Comparison of ENCODE assay signal across 8 cellular contexts in genomic region chr7:92835851-92836488, GRCh38. TPM values are rescaled to one million over a fixed set of nuclear protein-coding genes. Genes with fewer than 3 reads are reported as not detected.
DNase-seq lines count a peak whose midpoint lies in the region; ATAC-seq, FAIRE-seq and TF ChIP-seq lines count a peak whose summit lies in the region.

No MANE protein-coding gene starts in this region.

- H3K9ac ChIP-seq in keratinocyte (ENCODE audit: control insufficient read depth, extremely low read depth, insufficient read depth, low read length): peak overlapping the region; percentile 90

- H3K79me2 ChIP-seq in keratinocyte (ENCODE audit: control insufficient read depth, insufficient read depth, low read length): peaks cover 58% of the 10 kb centered on the region

- TF ChIP-seq CTCF in HEK293 (tag by site-specific recombination; IDR thresholded peaks at IDR 0.05): no peak
- no peak for TF ChIP-seq CTCF in brain microvascular endothelial cell (IDR thresholded peaks at IDR 0.05; ENCODE audit: low read depth, low read length, missing control alignments)
- no peak for TF ChIP-seq CTCF in keratinocyte (optimal IDR thresholded peaks at IDR 0.05 in 1 of 3, IDR thresholded peaks at IDR 0.05 in 1 of 3, conservative IDR thresholded peaks at IDR 0.05 in 1 of 3; ENCODE audit: extremely low read depth in 1 of 3, insufficient read depth in 2 of 3, low read length in 3 of 3)

- peak overlapping the region; percentile 96; the same call in 1 of the 2 replicates for H3K27ac ChIP-seq in HEK293 (ENCODE audit: extremely low read depth, low read depth, low read length)
- peak overlapping the region; percentile 85 for H3K27ac ChIP-seq in brain microvascular endothelial cell
- H3K27ac ChIP-seq in keratinocyte (ENCODE audit: control insufficient read depth, insufficient read depth, low read length): peak overlapping the region; percentile 91

- POLR2A ChIA-PET in HEK293 (lab: Yijun Ruan, JAX): interaction anchor here (0.7 to 2.1 kb wide), 7 partner anchors 38 to 246 kb away, joined by 3 to 14 read pairs (median 4); partner anchors contain the start of gene FAM133B
- POLR2A ChIA-PET in T-cell (lab: Charles Lee): interaction anchor here in 1 of 2 donors (0.6 to 1.0 kb wide), 2 partner anchors 12 to 621 kb away, joined by 3 to 7 read pairs; no protein-coding TSS in a partner anchor

- no peaks in the 10 kb centered on the region for H3K36me3 Mint-ChIP-seq in T-cell

- H3K4me3 ChIP-seq in HEK293 (ENCODE audit: low read depth, low read length) (peak overlapping the region; percentile 80), brain microvascular endothelial cell (ENCODE audit: low read depth, low read length) (peak overlapping the region; percentile 92), keratinocyte (ENCODE audit: control insufficient read depth in 2 of 3, extremely low read depth in 1 of 3, insufficient read depth in 2 of 3, low read depth in 1 of 3, low read length in 3 of 3) (peak overlapping the region; percentile 58 to 94 (median 88))

- H3K9me1 ChIP-seq in keratinocyte (ENCODE audit: control insufficient read depth, extremely low read depth, insufficient read depth, low read length): no peaks in the 10 kb centered on the region

- H3K4me1 Mint-ChIP-seq in T-cell: peaks cover 28 to 39% (median 30%) of the 10 kb centered on the region in 3 donors

- no peaks in the 10 kb centered on the region for H3K9me3 Mint-ChIP-seq in T-cell

- in situ Hi-C loops in brain microvascular endothelial cell (cut with HindIII; ENCODE audit: low pct_ligation_motif_present, low sequenced_read_pairs): no loop called here

- peak overlapping the region; percentile 58 for H3K4me2 ChIP-seq in keratinocyte (ENCODE audit: control insufficient read depth, extremely low read depth, insufficient read depth, low read depth, low read length)

- H3K4me1 ChIP-seq in HEK293 (ENCODE audit: control insufficient read depth, insufficient read depth, low read length) (no peaks in the 10 kb centered on the region), keratinocyte (ENCODE audit: control insufficient read depth, extremely low read depth, insufficient read depth, low read length) (peaks cover 33% of the 10 kb centered on the region)

- H3K27me3 Mint-ChIP-seq in T-cell: peaks cover 0 to 3% of the 10 kb centered on the region in 2 donors

- CTCF ChIA-PET in HEK293 (lab: Yijun Ruan, JAX): interaction anchor here (1.9 kb wide), 1 partner anchor 215 kb away, joined by 6 read pairs; no protein-coding TSS in a partner anchor
- CTCF ChIA-PET in T-cell (lab: Charles Lee): interaction anchor here (0.6 to 0.9 kb wide), 8 partner anchors 37 to 590 kb away, joined by 3 to 9 read pairs (median 4); partner anchors contain the start of genes ANKIB1 (in 1 of the 2) and KRIT1 (in 1 of the 2)

- DNase-seq in AG08395 (ENCODE audit: low spot score) (peak; percentile 5), T-cell (peak in 28 of 34 experiments; percentile 18 to 53 (median 30)), brain microvascular endothelial cell (peak; percentile 26), keratinocyte (ENCODE audit: low read depth, low spot score) (no peak), NK-92 (lab: John Stamatoyannopoulos, UW; ENCODE audit: unreplicated experiment) (no peak)
- peak; percentile 71 for DNase-seq in stimulated activated CD4-positive, alpha-beta T cell treated with anti-CD3 and anti-CD28 coated beads, Interleukin-4, amount 100 ng/mL, for 24 hours

- H3K4me3 Mint-ChIP-seq in T-cell: peak overlapping the region; percentile 91 to 97 (median 93)

- H3K36me3 ChIP-seq in HEK293 (ENCODE audit: control insufficient read depth in 2 of 2, insufficient read depth in 1 of 2, low read length in 2 of 2) (peaks cover 0 to 6% of the 10 kb centered on the region in 2 experiments; a peak in 1 of 3 replicates), brain microvascular endothelial cell (replicated peaks) (peaks cover 13% of the 10 kb centered on the region), keratinocyte (ENCODE audit: control insufficient read depth in 2 of 2, extremely low read depth in 1 of 2, insufficient read depth in 2 of 2, low read length in 2 of 2) (peaks cover 1 to 13% of the 10 kb centered on the region in 2 experiments)

- H4K20me1 ChIP-seq in keratinocyte (ENCODE audit: control insufficient read depth, extremely low read depth, insufficient read depth, low read length): no peaks in the 10 kb centered on the region

- no peak overlapping the region for H2AFZ ChIP-seq in keratinocyte (ENCODE audit: control insufficient read depth, low read length)

- H3K9me3 ChIP-seq in HEK293 (ENCODE audit: control insufficient read depth, insufficient read depth, low read depth, low read length) (no peaks in the 10 kb centered on the region), keratinocyte (ENCODE audit: control insufficient read depth, low read depth, low read length) (no peaks in the 10 kb centered on the region)

- H3K27me3 ChIP-seq in brain microvascular endothelial cell (replicated peaks) (no peaks in the 10 kb centered on the region), keratinocyte (ENCODE audit: control insufficient read depth, extremely low read depth, insufficient read depth, low read length) (no peaks in the 10 kb centered on the region)

- H3K27ac Mint-ChIP-seq in T-cell: peak overlapping the region; percentile 81 to 86

- FAIRE-seq in keratinocyte (lab: Jason Lieb, UNC): no peak

- dilution Hi-C loops in keratinocyte (cut with MboI; ENCODE audit: extremely low pct_ligation_motif_present, low sequenced_read_pairs): no loop called here

- ATAC-seq in T-cell (replicated peaks in 1 of 4) (peak; percentile 9 to 37 (median 13)), HG02973 (IDR thresholded peaks at IDR 0.05; ENCODE audit: unreplicated experiment) (no peak)

TF ChIP-seq in HEK293, 187 proteins besides CTCF, POLR2A, EP300 and RAD21 (continues in another document):
- TF ChIP-seq ZNF146 (tag by site-specific recombination; IDR thresholded peaks at IDR 0.05): no peak
- TF ChIP-seq TSHZ1 (tag by site-specific recombination; IDR thresholded peaks at IDR 0.05; ENCODE audit: borderline replicate concordance): no peak
- peak; percentile 53; the same call in 1 of the 2 replicates for TF ChIP-seq ZBTB48 (tag by site-specific recombination; IDR thresholded peaks at IDR 0.05)
- 0 out of 2 replicates have a peak, but pooled peaks have one; percentile 2 for TF ChIP-seq SP2 (tag by site-specific recombination; IDR thresholded peaks at IDR 0.05)
- no peak for TF ChIP-seq ZNF18 (tag by site-specific recombination; IDR thresholded peaks at IDR 0.05)

RNA-seq across cellular contexts. Expression of gene CDK6, which starts 0.4 kb away (rescaled TPM):
- 100 to 1,000 TPM in 1 of 5 donors, 10 to 100 TPM in 4; 29.8 to 107 (median 43.9) TPM for total RNA-seq in T-cell
- 39.1 to 68.6 TPM (median 53.5 TPM) in 3 replicates for polyA plus RNA-seq in keratinocyte
- 14.0 TPM for polyA plus RNA-seq in keratinocyte (2011; ENCODE audit: low read depth)
- polyA plus RNA-seq in keratinocyte (2011; cell fraction: cytosol; rRNA removed): 36.9 and 54.9 TPM in 2 replicates
- polyA plus RNA-seq in keratinocyte (2011; cell fraction: nucleus; rRNA removed): 83.0 and 86.9 TPM in 2 replicates
- polyA plus RNA-seq in keratinocyte (2012; ENCODE audit: low replicate concordance): 16.7 and 45.7 TPM in 2 replicates
- 147 to 201 TPM (median 184 TPM) in 3 replicates for polyA minus RNA-seq in keratinocyte
- 165 TPM for polyA minus RNA-seq in keratinocyte (2011; cell fraction: cytosol; rRNA and poly(A)+ RNA removed)
- polyA minus RNA-seq in keratinocyte (2011; cell fraction: nucleus; rRNA and poly(A)+ RNA removed): 224 and 339 TPM in 2 replicates

Comparison
In these comparisons a context has a peak if more than half of its experiments do, and no peak if none do; other contexts are left out.
1. DNase-seq: peak in AG08395 (single experiment), T-cell (28 of 34), brain microvascular endothelial cell (single experiment) and stimulated activated CD4-positive, alpha-beta T cell treated with anti-CD3 and anti-CD28 coated beads, Interleukin-4, amount 100 ng/mL, for 24 hours (single experiment); none in keratinocyte (single experiment) and NK-92 (single experiment).
2. Peak in every context shown above with its lines, with median percentiles within 50 percentile points of each other: H3K27ac ChIP-seq and H3K4me3 ChIP-seq.